ENCODE assay signal across 8 cellular contexts in genomic region chr9:129752915-129753724, GRCh38. TPM values are rescaled to one million over a fixed set of nuclear protein-coding genes. Genes with fewer than 3 reads are reported as not detected.
DNase-seq lines count a peak whose midpoint lies in the region; ATAC-seq and TF ChIP-seq lines count a peak whose summit lies in the region.

Gene PTGES (minus strand): TSS chr9:129753042. CDS start chr9:129753012, 30 bp downstream.

- peak within 1 kb of the TSS; percentile 26; the same call in 1 of the 2 replicates for H3K4me3 ChIP-seq in GM23338
- H3K4me3 ChIP-seq in NT2/D1 (ENCODE audit: insufficient read length, low read depth): peak within 1 kb of the TSS; percentile 2
- peak within 1 kb of the TSS; percentile 30 to 33 for H3K4me3 ChIP-seq in tibial artery

- H3K27me3 ChIP-seq in GM23338 (ENCODE audit: insufficient read depth) (no peaks in the 10 kb centered on the region), NT2/D1 (ENCODE audit: insufficient read depth, insufficient read length) (peaks cover 6% of the 10 kb centered on the region), foreskin keratinocyte (no peaks in the 10 kb centered on the region), tibial artery (peaks cover 0 to 20% of the 10 kb centered on the region in 2 donors)

- H3K27ac ChIP-seq in GM23338 (ENCODE audit: low read depth) (no peak within 1 kb of the TSS), foreskin keratinocyte (no peak within 1 kb of the TSS), tibial artery (peak within 1 kb of the TSS in 1 of 2 donors; percentile 6)

- peaks cover 17% of the 10 kb centered on the region for H3K4me1 Mint-ChIP-seq in GM23338
- peaks cover 35% of the 10 kb centered on the region for H3K4me1 Mint-ChIP-seq in osteocyte (ENCODE audit: unreplicated experiment)

- H3K36me3 ChIP-seq in GM23338 (ENCODE audit: insufficient read depth): no peaks in the 10 kb centered on the region
- H3K36me3 ChIP-seq in NT2/D1 (ENCODE audit: insufficient read depth, insufficient read length, low read length): no peaks in the 10 kb centered on the region
- H3K36me3 ChIP-seq in tibial artery: no peaks in the 10 kb centered on the region

- H3K27ac Mint-ChIP-seq in GM23338 (no peak within 1 kb of the TSS), osteocyte (ENCODE audit: unreplicated experiment) (no peak within 1 kb of the TSS)

- H3K27me3 Mint-ChIP-seq in GM23338 (ENCODE audit: insufficient read depth, low read depth, poor library complexity): peaks cover 9% of the 10 kb centered on the region
- no peaks in the 10 kb centered on the region for H3K27me3 Mint-ChIP-seq in osteocyte (ENCODE audit: unreplicated experiment)

- no peak for TF ChIP-seq CTCF in GM23338 (conservative IDR thresholded peaks at IDR 0.05; ENCODE audit: low read depth in 2 of 2)
- TF ChIP-seq CTCF in foreskin keratinocyte (conservative IDR thresholded peaks at IDR 0.05): no peak
- TF ChIP-seq CTCF in osteocyte (IDR thresholded peaks at IDR 0.05): no peak
- no peak for TF ChIP-seq CTCF in tibial artery (IDR thresholded peaks at IDR 0.05)

- H3K36me3 Mint-ChIP-seq in GM23338 (ENCODE audit: low read depth) (no peaks in the 10 kb centered on the region), osteocyte (ENCODE audit: unreplicated experiment) (no peaks in the 10 kb centered on the region)

- no peaks in the 10 kb centered on the region for H3K9me3 ChIP-seq in NT2/D1 (ENCODE audit: insufficient read depth, low read length)
- H3K9me3 ChIP-seq in tibial artery: no peaks in the 10 kb centered on the region

- H4K20me1 ChIP-seq in GM23338 (replicated peaks; ENCODE audit: insufficient read depth): no peaks in the 10 kb centered on the region

- H2AFZ ChIP-seq in GM23338: peak within 1 kb of the TSS; percentile 95

- intact Hi-C loops in tibial artery (cut with DNase I; ENCODE audit: low total_unique reads): no loop called here

- H3F3A ChIP-seq in GM23338 (replicated peaks; ENCODE audit: low read depth): 0 out of 2 replicates have a peak, but pooled peaks cover 4% of the 10 kb centered on the region

- peak within 1 kb of the TSS; percentile 71 for H3K9ac ChIP-seq in NT2/D1 (ENCODE audit: insufficient read length, low read depth)

- H3K4me1 ChIP-seq in GM23338 (ENCODE audit: insufficient read depth) (peaks cover 9% of the 10 kb centered on the region), NT2/D1 (ENCODE audit: insufficient read depth, insufficient read length) (peaks cover 26% of the 10 kb centered on the region), foreskin keratinocyte (peaks cover 25% of the 10 kb centered on the region), tibial artery (peaks cover 0 to 17% (median 14%) of the 10 kb centered on the region in 4 donors)

- no peaks in the 10 kb centered on the region for H3K79me2 ChIP-seq in GM23338 (replicated peaks; ENCODE audit: insufficient read depth)

- H3K4me3 Mint-ChIP-seq in GM23338 (peak within 1 kb of the TSS; percentile 52; the same call in 2 of the 3 replicates), osteocyte (ENCODE audit: unreplicated experiment) (peak within 1 kb of the TSS; percentile 53)

- H3K4me2 ChIP-seq in GM23338: peak within 1 kb of the TSS; percentile 51; the same call in 1 of the 2 replicates

- no peaks in the 10 kb centered on the region for H3K9me2 ChIP-seq in GM23338 (ENCODE audit: insufficient read depth)

- ATAC-seq in GM23338: peak; percentile 93
- ATAC-seq in foreskin keratinocyte: peak; percentile 58
- no peak for ATAC-seq in HG03565 (IDR thresholded peaks at IDR 0.05; ENCODE audit: unreplicated experiment)

- H3K9me3 Mint-ChIP-seq in GM23338: no peaks in the 10 kb centered on the region
- H3K9me3 Mint-ChIP-seq in osteocyte (ENCODE audit: unreplicated experiment): no peaks in the 10 kb centered on the region

- DNase-seq in GM23338 (ENCODE audit: low spot score) (peak; percentile 61), NT2/D1 (ENCODE audit: low read depth, low spot score) (no peak), foreskin keratinocyte (peak in 1 of 2 donors; percentile 53), osteocyte (ENCODE audit: extremely low spot score, unreplicated experiment) (peak; percentile 90), tibial artery (peak; percentile 67 to 79), MV-4-11 (lab: John Stamatoyannopoulos, UW) (no peak)
- DNase-seq in activated effector memory CD4-positive, alpha-beta T cell treated with anti-CD3 and anti-CD28 coated beads, Interleukin-2, amount 50 U/mL, for 16 hours: peak; percentile 79

TF ChIP-seq in GM23338, 12 proteins besides CTCF, POLR2A, EP300 and RAD21:
- TF ChIP-seq STAT1 (IDR thresholded peaks at IDR 0.05; ENCODE audit: unreplicated experiment) (no peak), JUNB (IDR thresholded peaks at IDR 0.05; ENCODE audit: unreplicated experiment) (no peak), CREB1 (CRISPR knock-in tag; IDR thresholded peaks at IDR 0.05; ENCODE audit: low read depth) (no peak), ETS1 (IDR thresholded peaks at IDR 0.05) (no peak), ZNF331 (CRISPR knock-in tag; IDR thresholded peaks at IDR 0.05; ENCODE audit: low read depth) (no peak), NANOG (IDR thresholded peaks at IDR 0.05; ENCODE audit: borderline replicate concordance) (no peak), EZH2phosphoT487 (IDR thresholded peaks at IDR 0.05; ENCODE audit: unreplicated experiment) (no peak), ZNF114 (CRISPR knock-in tag; IDR thresholded peaks at IDR 0.05) (no peak), REST (IDR thresholded peaks at IDR 0.05; ENCODE audit: unreplicated experiment) (no peak)

RNA-seq across cellular contexts. Expression of gene PTGES, which starts in this region (rescaled TPM):
- total RNA-seq in GM23338 (2014; rRNA removed; shearing (Covaris generic)): 3.6 and 3.9 TPM in 2 replicates
- 2.8 and 3.3 TPM in 2 replicates for polyA plus RNA-seq in GM23338 (2016; fragmentation: Nextera tagmentation; extraction: Ambion mirVana)
- total RNA-seq in foreskin keratinocyte: 5.2 and 7.1 TPM in 2 replicates
- 5.4 and 7.7 TPM in 2 replicates for polyA plus RNA-seq in foreskin keratinocyte
- 0.83 and 0.94 TPM in 2 replicates for total RNA-seq in osteocyte

Comparison
In these comparisons a context has a peak if more than half of its experiments do, and no peak if none do; other contexts are left out.
1. Peak in DNase-seq in osteocyte; RNA of the gene not detected or under 1 TPM.
2. DNase-seq: peak in GM23338 (single experiment), activated effector memory CD4-positive, alpha-beta T cell treated with anti-CD3 and anti-CD28 coated beads, Interleukin-2, amount 50 U/mL, for 16 hours (single experiment) and tibial artery (2 of 2); none in NT2/D1 (single experiment) and MV-4-11 (single experiment).
3. Peak in every context shown above with its lines, with median percentiles within 50 percentile points of each other: H3K4me3 ChIP-seq.